Comparison of ENCODE assay signal across 1 cellular context in the genomic region with DNA sequence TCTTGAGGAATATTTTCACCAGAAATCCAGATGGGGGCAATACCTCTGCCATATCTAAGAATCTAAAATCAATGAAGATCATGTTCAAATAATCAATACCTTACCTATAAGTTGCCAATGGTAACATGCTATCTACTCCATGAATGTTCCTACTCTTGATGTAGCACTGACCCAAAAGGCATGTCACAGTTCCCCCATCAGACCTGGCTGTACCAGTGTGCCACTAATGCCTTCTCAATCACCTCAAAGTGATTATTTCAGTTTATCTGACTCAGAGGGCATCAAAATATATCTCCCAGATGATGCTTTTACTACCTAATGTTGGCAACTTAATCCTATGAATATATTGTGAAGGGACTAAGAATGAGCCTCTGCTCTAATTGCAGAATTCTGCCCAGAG.
TF ChIP-seq lines count a peak whose summit lies in the region.

No MANE protein-coding gene starts in this region.

TF ChIP-seq in K562, 482 proteins besides CTCF, POLR2A, EP300 and RAD21:
- TF ChIP-seq, protein P1, sequence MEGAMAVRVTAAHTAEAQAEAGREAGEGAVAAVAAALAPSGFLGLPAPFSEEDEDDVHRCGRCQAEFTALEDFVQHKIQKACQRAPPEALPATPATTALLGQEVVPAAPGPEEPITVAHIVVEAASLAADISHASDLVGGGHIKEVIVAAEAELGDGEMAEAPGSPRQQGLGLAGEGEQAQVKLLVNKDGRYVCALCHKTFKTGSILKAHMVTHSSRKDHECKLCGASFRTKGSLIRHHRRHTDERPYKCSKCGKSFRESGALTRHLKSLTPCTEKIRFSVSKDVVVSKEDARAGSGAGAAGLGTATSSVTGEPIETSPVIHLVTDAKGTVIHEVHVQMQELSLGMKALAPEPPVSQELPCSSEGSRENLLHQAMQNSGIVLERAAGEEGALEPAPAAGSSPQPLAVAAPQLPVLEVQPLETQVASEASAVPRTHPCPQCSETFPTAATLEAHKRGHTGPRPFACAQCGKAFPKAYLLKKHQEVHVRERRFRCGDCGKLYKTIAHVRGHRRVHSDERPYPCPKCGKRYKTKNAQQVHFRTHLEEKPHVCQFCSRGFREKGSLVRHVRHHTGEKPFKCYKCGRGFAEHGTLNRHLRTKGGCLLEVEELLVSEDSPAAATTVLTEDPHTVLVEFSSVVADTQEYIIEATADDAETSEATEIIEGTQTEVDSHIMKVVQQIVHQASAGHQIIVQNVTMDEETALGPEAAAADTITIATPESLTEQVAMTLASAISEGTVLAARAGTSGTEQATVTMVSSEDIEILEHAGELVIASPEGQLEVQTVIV (CRISPR knock-in tag; IDR thresholded peaks at IDR 0.05; ENCODE audit: borderline replicate concordance), result no peak
- TF ChIP-seq CUX1 (CRISPR knock-in tag; IDR thresholded peaks at IDR 0.05), result peak; percentile 71; the same call in 1 of the 2 replicates
TF ChIP-seq in K562: peak in this region for 1.
